ENCODE assay signal across 1 cellular context in genomic region chr6:149032599-149033405, GRCh38.
TF ChIP-seq lines count a peak whose summit lies in the region.

No MANE protein-coding gene starts in this region.

TF ChIP-seq in HepG2, 621 proteins besides CTCF, POLR2A, EP300 and RAD21 (continued from another document and continues in another):
- TF ChIP-seq ZNF337 (CRISPR knock-in tag; IDR thresholded peaks at IDR 0.05; ENCODE audit: borderline replicate concordance, low read depth) (0 out of 2 replicates have a peak, but pooled peaks have one; percentile 65), ZNF740 (CRISPR knock-in tag; IDR thresholded peaks at IDR 0.05) (no peak), NFE2L1 (CRISPR knock-in tag; IDR thresholded peaks at IDR 0.05; ENCODE audit: borderline replicate concordance) (no peak), ZNF619 (CRISPR knock-in tag; IDR thresholded peaks at IDR 0.05) (no peak), ZNF441 (CRISPR knock-in tag; IDR thresholded peaks at IDR 0.05; ENCODE audit: borderline replicate concordance) (no peak), HOXD1 (CRISPR knock-in tag; IDR thresholded peaks at IDR 0.05) (no peak), THAP8 (CRISPR knock-in tag; IDR thresholded peaks at IDR 0.05; ENCODE audit: borderline replicate concordance) (no peak), ZNF670 (CRISPR knock-in tag; IDR thresholded peaks at IDR 0.05; ENCODE audit: borderline replicate concordance) (no peak), ZNF556 (CRISPR knock-in tag; IDR thresholded peaks at IDR 0.05; ENCODE audit: borderline replicate concordance) (no peak), ZNF790 (CRISPR knock-in tag; IDR thresholded peaks at IDR 0.05; ENCODE audit: borderline replicate concordance) (0 out of 2 replicates have a peak, but pooled peaks have one; percentile 16), CENPT (CRISPR knock-in tag; IDR thresholded peaks at IDR 0.05; ENCODE audit: low read depth) (no peak), RXRA (CRISPR knock-in tag; IDR thresholded peaks at IDR 0.05) (peak; percentile 20; the same call in 1 of the 2 replicates), ZNF124 (CRISPR knock-in tag; IDR thresholded peaks at IDR 0.05) (no peak), PHF21A (CRISPR knock-in tag; IDR thresholded peaks at IDR 0.05) (peak; percentile 80), ZNF264 (CRISPR knock-in tag; IDR thresholded peaks at IDR 0.05) (0 out of 2 replicates have a peak, but pooled peaks have one; percentile 44), ZNF318 (CRISPR knock-in tag; IDR thresholded peaks at IDR 0.05) (no peak), ZBTB34 (CRISPR knock-in tag; IDR thresholded peaks at IDR 0.05) (no peak), MED1 (CRISPR knock-in tag; IDR thresholded peaks at IDR 0.05) (peak; percentile 84), FOXK1 (CRISPR knock-in tag; IDR thresholded peaks at IDR 0.05; ENCODE audit: borderline replicate concordance, low read depth) (no peak), THYN1 (CRISPR knock-in tag; IDR thresholded peaks at IDR 0.05; ENCODE audit: borderline replicate concordance, low read depth) (no peak), XRCC5 (optimal IDR thresholded peaks at IDR 0.05; ENCODE audit: low read length) (no peak), ZNF891 (CRISPR knock-in tag; IDR thresholded peaks at IDR 0.05) (no peak), POLR2G (IDR thresholded peaks at IDR 0.05; ENCODE audit: low read depth, low read length) (no peak), KLF16 (CRISPR knock-in tag; IDR thresholded peaks at IDR 0.05) (no peak; a peak in 1 of 4 replicates), RNF2 (conservative IDR thresholded peaks at IDR 0.05; ENCODE audit: low read depth) (no peak), NONO (IDR thresholded peaks at IDR 0.05) (no peak), NONO (CRISPR knock-in tag; conservative IDR thresholded peaks at IDR 0.05) (no peak), FOXK2 (IDR thresholded peaks at IDR 0.05) (no peak), DNMT3B (CRISPR knock-in tag; conservative IDR thresholded peaks at IDR 0.05) (no peak), ZNF747 (CRISPR knock-in tag; IDR thresholded peaks at IDR 0.05; ENCODE audit: borderline replicate concordance) (no peak), ZNF629 (CRISPR knock-in tag; conservative IDR thresholded peaks at IDR 0.05) (peak; percentile 51), TBP (CRISPR knock-in tag; IDR thresholded peaks at IDR 0.05) (no peak), RBAK (CRISPR knock-in tag; IDR thresholded peaks at IDR 0.05) (no peak), FLYWCH1 (CRISPR knock-in tag; IDR thresholded peaks at IDR 0.05) (no peak), ZBTB49 (CRISPR knock-in tag; IDR thresholded peaks at IDR 0.05; ENCODE audit: borderline replicate concordance) (no peak), TCF7 (IDR thresholded peaks at IDR 0.05; ENCODE audit: low read depth) (peak; percentile 89), AGO1 (IDR thresholded peaks at IDR 0.05; ENCODE audit: low read depth, low read length, poor library complexity, severe bottlenecking) (no peak), SCMH1 (CRISPR knock-in tag; IDR thresholded peaks at IDR 0.05; ENCODE audit: borderline replicate concordance) (no peak), ATAD3A (CRISPR knock-in tag; IDR thresholded peaks at IDR 0.05) (no peak), ZNF598 (CRISPR knock-in tag; IDR thresholded peaks at IDR 0.05; ENCODE audit: borderline replicate concordance) (0 out of 2 replicates have a peak, but pooled peaks have one; percentile 55), LCORL (IDR thresholded peaks at IDR 0.05) (peak; percentile 68; the same call in 1 of the 2 replicates), LCORL (CRISPR knock-in tag; IDR thresholded peaks at IDR 0.05) (peak; percentile 87), ZNF205 (CRISPR knock-in tag; IDR thresholded peaks at IDR 0.05) (0 out of 2 replicates have a peak, but pooled peaks have one; percentile 59), ZSCAN31 (CRISPR knock-in tag; IDR thresholded peaks at IDR 0.05; ENCODE audit: low read depth) (0 out of 2 replicates have a peak, but pooled peaks have one; percentile 35), SIX1 (CRISPR knock-in tag; IDR thresholded peaks at IDR 0.05; ENCODE audit: borderline replicate concordance) (peak; percentile 93), ARNTL (CRISPR knock-in tag; IDR thresholded peaks at IDR 0.05) (no peak; the same call in 1 of the 2 replicates), ELF1 (CRISPR knock-in tag; IDR thresholded peaks at IDR 0.05) (no peak), MIER3 (CRISPR knock-in tag; IDR thresholded peaks at IDR 0.05; ENCODE audit: borderline replicate concordance) (peak; percentile 40; the same call in 1 of the 2 replicates), ZNF17 (CRISPR knock-in tag; IDR thresholded peaks at IDR 0.05) (no peak), ZNF691 (CRISPR knock-in tag; IDR thresholded peaks at IDR 0.05; ENCODE audit: borderline replicate concordance, low read depth) (peak; percentile 85; the same call in 1 of the 2 replicates), ARNT (IDR thresholded peaks at IDR 0.05) (no peak), DMAP1 (CRISPR knock-in tag; IDR thresholded peaks at IDR 0.05) (peak; percentile 35; the same call in 1 of the 2 replicates), CEBPG (CRISPR knock-in tag; IDR thresholded peaks at IDR 0.05) (peak; percentile 81), MTERF4 (CRISPR knock-in tag; IDR thresholded peaks at IDR 0.05) (no peak), FOXO4 (CRISPR knock-in tag; conservative IDR thresholded peaks at IDR 0.05) (no peak), CENPX (CRISPR knock-in tag; IDR thresholded peaks at IDR 0.05) (no peak), ZNF225 (CRISPR knock-in tag; IDR thresholded peaks at IDR 0.05) (no peak), ZNF746 (CRISPR knock-in tag; IDR thresholded peaks at IDR 0.05) (no peak), PHB2 (IDR thresholded peaks at IDR 0.05; ENCODE audit: partially characterized antibody) (no peak), ADNP (CRISPR knock-in tag; IDR thresholded peaks at IDR 0.05) (no peak), ZNF367 (CRISPR knock-in tag; IDR thresholded peaks at IDR 0.05; ENCODE audit: borderline replicate concordance) (no peak)
